ENCODE assay signal across 1 cellular context in genomic region chr22:21793716-21794115, GRCh38. TPM values are rescaled to one million over a fixed set of nuclear protein-coding genes. Genes with fewer than 3 reads are reported as not detected.
"Had no signal": no experiment of that assay in that cellular context is flagged by ENCODE, and none has a peak within 500 bp of the region (broad histone marks: within the 10 kb centered on the region; RNA-seq: fewer than 3 reads in every experiment).

No MANE protein-coding gene starts in this region.

RNA-seq across cellular contexts. Expression of gene YPEL1, which starts 58.1 kb away (rescaled TPM):
- total RNA-seq: foreskin keratinocyte had no signal
